In genomic region chr14:45716506-45716905, GRCh38 we compare ENCODE assay signal across 12 cellular contexts.
DNase-seq lines count a peak whose midpoint lies in the region; ATAC-seq and TF ChIP-seq lines count a peak whose summit lies in the region.
"Had no signal": no experiment of that assay in that cellular context is flagged by ENCODE, and none has a peak within 500 bp of the region (broad histone marks: within the 10 kb centered on the region; RNA-seq: fewer than 3 reads in every experiment).

No MANE protein-coding gene starts in this region.

- no peak overlapping the region for H3K27ac ChIP-seq in mesendoderm (ENCODE audit: low read depth, low read length)
- H3K27ac ChIP-seq: body of pancreas, esophagus squamous epithelium, skin epidermis had no signal

- H3K4me1 Mint-ChIP-seq in immature natural killer cell: no peaks in the 10 kb centered on the region

- no peak for TF ChIP-seq EP300 in Ishikawa (IDR thresholded peaks at IDR 0.05; ENCODE audit: borderline replicate concordance)

- WGBS in mesendoderm (ENCODE audit: extremely low coverage, insufficient coverage, low lambda C conversion rate): no CpG with 5 or more reads among the region's 8 CpGs

- no peak overlapping the region for H2BK5ac ChIP-seq in mesendoderm (ENCODE audit: low read length)

- no peak overlapping the region for H3K4ac ChIP-seq in mesendoderm (ENCODE audit: low read depth, low read length)

- H3K4me1 ChIP-seq in mesendoderm (ENCODE audit: control insufficient read depth, low read depth, low read length): no peaks in the 10 kb centered on the region
- H3K4me1 ChIP-seq: body of pancreas, esophagus squamous epithelium had no signal

- H3K27ac Mint-ChIP-seq in immature natural killer cell: no peak overlapping the region

- H4K8ac ChIP-seq in mesendoderm (ENCODE audit: low read depth, low read length): no peak overlapping the region

- H2AK5ac ChIP-seq in mesendoderm (ENCODE audit: low read length): no peak overlapping the region

- no peak overlapping the region for H2BK120ac ChIP-seq in mesendoderm (ENCODE audit: low read depth, low read length)

- 0 out of 2 replicates have a peak, but pooled peaks have one; percentile 2 for TF ChIP-seq RAD21 in Ishikawa (IDR thresholded peaks at IDR 0.05; ENCODE audit: low read depth)

- DNase-seq in D341Med (ENCODE audit: low spot score) (peak; percentile 16), mesendoderm (peak; percentile 54), NCI-H2196 (lab: John Stamatoyannopoulos, UW; ENCODE audit: unreplicated experiment) (no peak), NCI-H187 treated with DMSO at 0.1 percent for 48 hours (lab: John Stamatoyannopoulos, UW) (no peak), immature natural killer cell (no peak)
- DNase-seq: body of pancreas, esophagus squamous epithelium, NCI-H226 had no signal

- no peak overlapping the region for H3K18ac ChIP-seq in mesendoderm (ENCODE audit: low read length)

- H2BK15ac ChIP-seq in mesendoderm (replicated peaks; ENCODE audit: low read depth): no peak overlapping the region

- H3K56ac ChIP-seq in mesendoderm (ENCODE audit: low read length): no peak overlapping the region

- H3K9me3 Mint-ChIP-seq in immature natural killer cell: peaks cover 15 to 52% (median 28%) of the 10 kb centered on the region in 6 donors

- no peaks in the 10 kb centered on the region for H3K79me2 ChIP-seq in mesendoderm (ENCODE audit: control insufficient read depth, insufficient read depth, low read length)

- no peaks in the 10 kb centered on the region for H3K27me3 ChIP-seq in mesendoderm (ENCODE audit: insufficient read depth, low read length, poor library complexity)
- H3K27me3 ChIP-seq: body of pancreas, esophagus squamous epithelium had no signal

- H3K4me3 ChIP-seq in mesendoderm (ENCODE audit: low read length): no peak overlapping the region
- H3K4me3 ChIP-seq: body of pancreas, esophagus squamous epithelium, skin epidermis had no signal

- peaks cover 0 to 2% (median 0%) of the 10 kb centered on the region in 3 donors for H3K27me3 Mint-ChIP-seq in immature natural killer cell (ENCODE audit: low read depth in 3 of 3)

- no peak overlapping the region for H3K9ac ChIP-seq in mesendoderm (ENCODE audit: low read length)

- H3K36me3 ChIP-seq in mesendoderm (ENCODE audit: control insufficient read depth, insufficient read depth, low read length): no peaks in the 10 kb centered on the region
- H3K36me3 ChIP-seq: esophagus squamous epithelium had no signal

- no peak overlapping the region for H3K4me2 ChIP-seq in mesendoderm (ENCODE audit: low read length)

- no peaks in the 10 kb centered on the region for H3K79me1 ChIP-seq in mesendoderm (ENCODE audit: low read length)

- peak; percentile 55; the same call in 1 of the 3 replicates for ATAC-seq in SK-N-SH treated with all-trans-retinoic acid at 6 μM for 48 hours
- no peak for ATAC-seq in HG03196 (IDR thresholded peaks at IDR 0.05; ENCODE audit: unreplicated experiment)
- ATAC-seq: body of pancreas had no signal

- no peak overlapping the region for H3K23ac ChIP-seq in mesendoderm (ENCODE audit: low read length)

- H3K4me3 Mint-ChIP-seq in immature natural killer cell: no peak overlapping the region

- peaks cover 0 to 4% (median 0%) of the 10 kb centered on the region in 3 donors for H3K36me3 Mint-ChIP-seq in immature natural killer cell

- H4K5ac ChIP-seq in mesendoderm (ENCODE audit: low read length): no peak overlapping the region

TF ChIP-seq in Ishikawa, 13 proteins besides CTCF, POLR2A, EP300 and RAD21:
- TF ChIP-seq USF1 (IDR thresholded peaks at IDR 0.05): no peak

TF ChIP-seq in SK-N-SH treated with all-trans-retinoic acid at 6 μM for 48 hours, 23 proteins besides CTCF, POLR2A, EP300 and RAD21:
- TF ChIP-seq GLIS3 (CRISPR knock-in tag; IDR thresholded peaks at IDR 0.05) (no peak), ZFP30 (CRISPR knock-in tag; IDR thresholded peaks at IDR 0.05) (no peak), ZNF565 (CRISPR knock-in tag; conservative IDR thresholded peaks at IDR 0.05; ENCODE audit: low read depth) (no peak), TOX (CRISPR knock-in tag; IDR thresholded peaks at IDR 0.05; ENCODE audit: borderline replicate concordance) (no peak), OSR1 (CRISPR knock-in tag; IDR thresholded peaks at IDR 0.05) (no peak), ZFP3 (CRISPR knock-in tag; IDR thresholded peaks at IDR 0.05) (no peak), ESRRG (CRISPR knock-in tag; IDR thresholded peaks at IDR 0.05) (no peak), ZC3H10 (CRISPR knock-in tag; IDR thresholded peaks at IDR 0.05) (no peak), PATZ1 (CRISPR knock-in tag; IDR thresholded peaks at IDR 0.05; ENCODE audit: borderline replicate concordance) (no peak), BACH2 (CRISPR knock-in tag; IDR thresholded peaks at IDR 0.05; ENCODE audit: borderline replicate concordance) (no peak)
- TF ChIP-seq, protein P1, sequence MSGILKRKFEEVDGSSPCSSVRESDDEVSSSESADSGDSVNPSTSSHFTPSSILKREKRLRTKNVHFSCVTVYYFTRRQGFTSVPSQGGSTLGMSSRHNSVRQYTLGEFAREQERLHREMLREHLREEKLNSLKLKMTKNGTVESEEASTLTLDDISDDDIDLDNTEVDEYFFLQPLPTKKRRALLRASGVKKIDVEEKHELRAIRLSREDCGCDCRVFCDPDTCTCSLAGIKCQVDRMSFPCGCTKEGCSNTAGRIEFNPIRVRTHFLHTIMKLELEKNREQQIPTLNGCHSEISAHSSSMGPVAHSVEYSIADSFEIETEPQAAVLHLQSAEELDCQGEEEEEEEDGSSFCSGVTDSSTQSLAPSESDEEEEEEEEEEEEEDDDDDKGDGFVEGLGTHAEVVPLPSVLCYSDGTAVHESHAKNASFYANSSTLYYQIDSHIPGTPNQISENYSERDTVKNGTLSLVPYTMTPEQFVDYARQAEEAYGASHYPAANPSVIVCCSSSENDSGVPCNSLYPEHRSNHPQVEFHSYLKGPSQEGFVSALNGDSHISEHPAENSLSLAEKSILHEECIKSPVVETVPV (CRISPR knock-in tag; IDR thresholded peaks at IDR 0.05): no peak
- TF ChIP-seq, protein P2, sequence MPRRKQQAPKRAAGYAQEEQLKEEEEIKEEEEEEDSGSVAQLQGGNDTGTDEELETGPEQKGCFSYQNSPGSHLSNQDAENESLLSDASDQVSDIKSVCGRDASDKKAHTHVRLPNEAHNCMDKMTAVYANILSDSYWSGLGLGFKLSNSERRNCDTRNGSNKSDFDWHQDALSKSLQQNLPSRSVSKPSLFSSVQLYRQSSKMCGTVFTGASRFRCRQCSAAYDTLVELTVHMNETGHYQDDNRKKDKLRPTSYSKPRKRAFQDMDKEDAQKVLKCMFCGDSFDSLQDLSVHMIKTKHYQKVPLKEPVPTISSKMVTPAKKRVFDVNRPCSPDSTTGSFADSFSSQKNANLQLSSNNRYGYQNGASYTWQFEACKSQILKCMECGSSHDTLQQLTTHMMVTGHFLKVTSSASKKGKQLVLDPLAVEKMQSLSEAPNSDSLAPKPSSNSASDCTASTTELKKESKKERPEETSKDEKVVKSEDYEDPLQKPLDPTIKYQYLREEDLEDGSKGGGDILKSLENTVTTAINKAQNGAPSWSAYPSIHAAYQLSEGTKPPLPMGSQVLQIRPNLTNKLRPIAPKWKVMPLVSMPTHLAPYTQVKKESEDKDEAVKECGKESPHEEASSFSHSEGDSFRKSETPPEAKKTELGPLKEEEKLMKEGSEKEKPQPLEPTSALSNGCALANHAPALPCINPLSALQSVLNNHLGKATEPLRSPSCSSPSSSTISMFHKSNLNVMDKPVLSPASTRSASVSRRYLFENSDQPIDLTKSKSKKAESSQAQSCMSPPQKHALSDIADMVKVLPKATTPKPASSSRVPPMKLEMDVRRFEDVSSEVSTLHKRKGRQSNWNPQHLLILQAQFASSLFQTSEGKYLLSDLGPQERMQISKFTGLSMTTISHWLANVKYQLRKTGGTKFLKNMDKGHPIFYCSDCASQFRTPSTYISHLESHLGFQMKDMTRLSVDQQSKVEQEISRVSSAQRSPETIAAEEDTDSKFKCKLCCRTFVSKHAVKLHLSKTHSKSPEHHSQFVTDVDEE (CRISPR knock-in tag; IDR thresholded peaks at IDR 0.05): no peak
- TF ChIP-seq, protein P3, sequence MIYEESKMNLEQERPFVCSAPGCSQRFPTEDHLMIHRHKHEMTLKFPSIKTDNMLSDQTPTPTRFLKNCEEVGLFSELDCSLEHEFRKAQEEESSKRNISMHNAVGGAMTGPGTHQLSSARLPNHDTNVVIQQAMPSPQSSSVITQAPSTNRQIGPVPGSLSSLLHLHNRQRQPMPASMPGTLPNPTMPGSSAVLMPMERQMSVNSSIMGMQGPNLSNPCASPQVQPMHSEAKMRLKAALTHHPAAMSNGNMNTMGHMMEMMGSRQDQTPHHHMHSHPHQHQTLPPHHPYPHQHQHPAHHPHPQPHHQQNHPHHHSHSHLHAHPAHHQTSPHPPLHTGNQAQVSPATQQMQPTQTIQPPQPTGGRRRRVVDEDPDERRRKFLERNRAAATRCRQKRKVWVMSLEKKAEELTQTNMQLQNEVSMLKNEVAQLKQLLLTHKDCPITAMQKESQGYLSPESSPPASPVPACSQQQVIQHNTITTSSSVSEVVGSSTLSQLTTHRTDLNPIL (CRISPR knock-in tag; IDR thresholded peaks at IDR 0.05; ENCODE audit: low read depth): no peak

Comparison
In these comparisons a context has a peak if more than half of its experiments do, and no peak if none do; other contexts are left out.
1. DNase-seq: peak in D341Med (single experiment) and mesendoderm (single experiment); none in NCI-H2196 (single experiment), NCI-H187 treated with DMSO at 0.1 percent for 48 hours (single experiment) and immature natural killer cell (0 of 3).